In the genomic region with DNA sequence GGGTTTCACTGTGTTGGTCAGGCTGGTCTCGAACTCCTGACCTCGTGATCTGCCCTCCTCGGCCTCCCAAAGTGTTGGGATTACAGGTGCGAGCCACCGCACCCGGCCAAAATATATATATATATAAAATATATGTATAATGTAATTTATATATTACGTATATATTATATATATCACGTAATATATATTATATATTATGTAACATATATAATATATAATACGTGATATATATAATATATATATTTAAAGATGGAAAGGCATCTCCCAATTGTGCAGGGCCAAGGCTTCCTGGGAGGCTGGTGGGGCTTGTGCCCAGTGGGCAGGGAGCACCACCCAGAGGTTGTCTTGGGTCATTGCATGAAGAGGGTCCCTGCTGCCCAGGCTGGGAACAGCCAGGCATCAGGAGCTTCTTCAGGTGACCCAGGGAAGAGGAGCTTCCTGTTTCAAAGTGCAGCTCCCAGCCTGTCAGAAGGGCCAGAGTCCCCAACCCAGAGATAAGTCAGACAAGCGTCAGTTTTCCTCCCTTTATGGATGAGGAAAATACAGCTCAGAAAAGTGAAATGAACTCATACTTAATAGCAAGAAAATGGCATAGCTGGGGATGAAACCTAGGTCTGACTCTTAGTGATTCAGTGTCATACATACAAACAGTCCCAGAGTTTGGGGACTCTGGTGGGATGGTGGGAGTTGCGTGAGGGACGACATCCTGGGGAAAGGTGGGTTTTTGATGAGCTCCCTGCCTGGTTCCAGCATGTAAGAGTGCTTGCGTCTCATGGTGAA, we compare ENCODE assay signal across 8 cellular contexts. TPM values are rescaled to one million over a fixed set of nuclear protein-coding genes. Genes with fewer than 3 reads are reported as not detected.
DNase-seq lines count a peak whose midpoint lies in the region; ATAC-seq and TF ChIP-seq lines count a peak whose summit lies in the region.

No MANE protein-coding gene starts in this region.

- H2AFZ ChIP-seq in GM23338 = no peak overlapping the region

- H3K4me3 ChIP-seq in AG10803 (ENCODE audit: low read length) (no peak overlapping the region), GM23338 (no peak overlapping the region), coronary artery (no peak overlapping the region)

- H3K9me2 ChIP-seq in GM23338 (ENCODE audit: insufficient read depth) = no peaks in the 10 kb centered on the region

- peaks cover 16% of the 10 kb centered on the region; the same call in 1 of the 2 replicates for H3K36me3 ChIP-seq in GM23338 (ENCODE audit: insufficient read depth)

- no peaks in the 10 kb centered on the region for H3K9me3 Mint-ChIP-seq in GM23338
- no peaks in the 10 kb centered on the region for H3K9me3 Mint-ChIP-seq in stimulated activated memory B cell treated with anti-CD40 and anti-IgM and Interleukin-4, amounts not matched to agents 10 μg/mL and 1 μg/mL and 100 μg/mL, for 72 hours

- DNase-seq in AG10803 (ENCODE audit: low read depth) (peak; percentile 49), GM23338 (ENCODE audit: low spot score) (peak; percentile 88), NCI-H510A treated with DMSO at 0.1 percent for 48 hours (lab: John Stamatoyannopoulos, UW) (peak; percentile 39), coronary artery (ENCODE audit: low spot score) (no peak), lung microvascular endothelial cell (ENCODE audit: low read depth in 2 of 2) (peak; percentile 74 to 77)
- DNase-seq in activated CD4-positive, alpha-beta T cell treated with anti-CD3 and anti-CD28 coated beads for 1 hour = peak; percentile 23

- H3F3A ChIP-seq in GM23338 (replicated peaks; ENCODE audit: low read depth) = 0 out of 2 replicates have a peak, but pooled peaks cover 11% of the 10 kb centered on the region

- no peaks in the 10 kb centered on the region for H3K4me1 ChIP-seq in GM23338 (ENCODE audit: insufficient read depth)

- H3K4me3 Mint-ChIP-seq in GM23338 = no peak overlapping the region
- no peak overlapping the region for H3K4me3 Mint-ChIP-seq in stimulated activated memory B cell treated with anti-CD40 and anti-IgM and Interleukin-4, amounts not matched to agents 10 μg/mL and 1 μg/mL and 100 μg/mL, for 72 hours

- H3K27ac Mint-ChIP-seq in GM23338 = no peak overlapping the region
- H3K27ac Mint-ChIP-seq in stimulated activated memory B cell treated with anti-CD40 and anti-IgM and Interleukin-4, amounts not matched to agents 10 μg/mL and 1 μg/mL and 100 μg/mL, for 72 hours = no peak overlapping the region

- no peaks in the 10 kb centered on the region for H3K27me3 ChIP-seq in GM23338 (ENCODE audit: insufficient read depth)

- no peak overlapping the region for H3K4me2 ChIP-seq in GM23338

- H3K4me1 Mint-ChIP-seq in GM23338 = peaks cover 3% of the 10 kb centered on the region; the same call in 2 of the 3 replicates
- peaks cover 21% of the 10 kb centered on the region for H3K4me1 Mint-ChIP-seq in stimulated activated memory B cell treated with anti-CD40 and anti-IgM and Interleukin-4, amounts not matched to agents 10 μg/mL and 1 μg/mL and 100 μg/mL, for 72 hours

- H4K20me1 ChIP-seq in GM23338 (replicated peaks; ENCODE audit: insufficient read depth) = peaks cover 16% of the 10 kb centered on the region

- H3K27ac ChIP-seq in GM23338 (ENCODE audit: low read depth) = peak overlapping the region; percentile 70; the same call in 1 of the 2 replicates
- no peak overlapping the region for H3K27ac ChIP-seq in coronary artery

- peak; percentile 96 for ATAC-seq in GM23338
- peak; percentile 67 for ATAC-seq in stimulated activated memory B cell treated with anti-CD40 and anti-IgM and Interleukin-4, amounts not matched to agents 10 μg/mL and 1 μg/mL and 100 μg/mL, for 72 hours
- ATAC-seq in HG03175 (IDR thresholded peaks at IDR 0.05; ENCODE audit: unreplicated experiment) = no peak

- TF ChIP-seq CTCF in AG10803 (conservative IDR thresholded peaks at IDR 0.05; ENCODE audit: low read length) = peak; percentile 79
- peak; percentile 73 to 93 for TF ChIP-seq CTCF in GM23338 (conservative IDR thresholded peaks at IDR 0.05; ENCODE audit: low read depth in 2 of 2)
- TF ChIP-seq CTCF in coronary artery (IDR thresholded peaks at IDR 0.05) = peak; percentile 53

- H3K79me2 ChIP-seq in GM23338 (replicated peaks; ENCODE audit: insufficient read depth) = peaks cover 3% of the 10 kb centered on the region; the same call in 1 of the 2 replicates

- H3K27me3 Mint-ChIP-seq in GM23338 (ENCODE audit: insufficient read depth, low read depth, poor library complexity) = peaks cover 3% of the 10 kb centered on the region
- H3K27me3 Mint-ChIP-seq in stimulated activated memory B cell treated with anti-CD40 and anti-IgM and Interleukin-4, amounts not matched to agents 10 μg/mL and 1 μg/mL and 100 μg/mL, for 72 hours = peaks cover 13% of the 10 kb centered on the region

- peaks cover 25% of the 10 kb centered on the region for H3K36me3 Mint-ChIP-seq in GM23338 (ENCODE audit: low read depth)
- H3K36me3 Mint-ChIP-seq in stimulated activated memory B cell treated with anti-CD40 and anti-IgM and Interleukin-4, amounts not matched to agents 10 μg/mL and 1 μg/mL and 100 μg/mL, for 72 hours = peaks cover 24% of the 10 kb centered on the region

TF ChIP-seq in GM23338, 12 proteins besides CTCF, POLR2A, EP300 and RAD21 (continues in another document):
- TF ChIP-seq ZNF462 (CRISPR knock-in tag; IDR thresholded peaks at IDR 0.05) (no peak), NANOG (IDR thresholded peaks at IDR 0.05; ENCODE audit: borderline replicate concordance) (no peak), POLR2AphosphoS5 (IDR thresholded peaks at IDR 0.05; ENCODE audit: low read depth) (no peak)

RNA-seq across cellular contexts. Expression of gene UBE2Q1, which starts 12.0 kb away (rescaled TPM):
- 27.3 and 33.0 TPM in 2 replicates for total RNA-seq in GM23338 (2014; rRNA removed; shearing (Covaris generic))
- 15.5 and 18.4 TPM in 2 replicates for polyA plus RNA-seq in GM23338 (2016; fragmentation: Nextera tagmentation; extraction: Ambion mirVana)
- 25.9 and 43.3 TPM in 2 replicates for total RNA-seq in lung microvascular endothelial cell

RNA-seq across cellular contexts. Expression of gene CHRNB2, which starts 21.1 kb away (rescaled TPM):
- 3.6 and 5.3 TPM in 2 replicates for total RNA-seq in GM23338 (2014; rRNA removed; shearing (Covaris generic))
- 0.73 and 0.92 TPM in 2 replicates for polyA plus RNA-seq in GM23338 (2016; fragmentation: Nextera tagmentation; extraction: Ambion mirVana)
- under 0.01 TPM in 1 of 2 replicates, not detected in the other for total RNA-seq in lung microvascular endothelial cell

RNA-seq across cellular contexts. Expression of gene SHE, which starts 44.2 kb away (rescaled TPM):
- total RNA-seq in GM23338 (2014; rRNA removed; shearing (Covaris generic)) = 0.43 and 0.69 TPM in 2 replicates
- polyA plus RNA-seq in GM23338 (2016; fragmentation: Nextera tagmentation; extraction: Ambion mirVana) = 0.16 and 0.23 TPM in 2 replicates
- 62.3 and 91.7 TPM in 2 replicates for total RNA-seq in lung microvascular endothelial cell

RNA-seq across cellular contexts. Expression of gene TDRD10, which starts 44.4 kb away (rescaled TPM):
- total RNA-seq in GM23338 (2014; rRNA removed; shearing (Covaris generic)) = not detected in 2 replicates
- polyA plus RNA-seq in GM23338 (2016; fragmentation: Nextera tagmentation; extraction: Ambion mirVana) = 0.19 and 0.29 TPM in 2 replicates
- total RNA-seq in lung microvascular endothelial cell = 3.5 and 5.0 TPM in 2 replicates

Comparison
In these comparisons a context has a peak if more than half of its experiments do, and no peak if none do; other contexts are left out.
1. RNA of gene SHE, which starts 44.2 kb away (total RNA-seq): 62.3 to 91.7 TPM in lung microvascular endothelial cell; 0.43 to 0.69 TPM in GM23338; every median in the first group is over 10 times any median in the second.
2. Peak in every context shown above with its lines, with median percentiles within 50 percentile points of each other: CTCF ChIP-seq.